In genomic region chr9:135702002-135702721, GRCh38 we compare ENCODE assay signal across 8 cellular contexts. TPM values are rescaled to one million over a fixed set of nuclear protein-coding genes. Genes with fewer than 3 reads are reported as not detected.
DNase-seq lines count a peak whose midpoint lies in the region; ATAC-seq and TF ChIP-seq lines count a peak whose summit lies in the region.

KCNT1 (plus strand) TSS chr9:135702185; CDS start chr9:135702259, 74 bp downstream.

- H3K36me3 ChIP-seq in PC-9 (ENCODE audit: low read depth) (no peaks in the 10 kb centered on the region), prostate gland (no peaks in the 10 kb centered on the region)

- CTCF ChIA-PET in PC-9 (lab: Charles Lee): no interaction called here

- H3K4me3 ChIP-seq in AG09309 (ENCODE audit: control insufficient read depth, low read depth, low read length): no peak within 1 kb of the TSS
- no peak within 1 kb of the TSS for H3K4me3 ChIP-seq in PC-9
- peak within 1 kb of the TSS in 1 of 2 donors; percentile 16 for H3K4me3 ChIP-seq in prostate gland

- no peak within 1 kb of the TSS for H3K4me2 ChIP-seq in PC-9

- no peak within 1 kb of the TSS for H2AFZ ChIP-seq in PC-9

- TF ChIP-seq CTCF in AG09309 (IDR thresholded peaks at IDR 0.05; ENCODE audit: control insufficient read depth, insufficient read depth, low read depth, low read length, missing control alignments) (peak; percentile 49), GM13977 (IDR thresholded peaks at IDR 0.05; ENCODE audit: extremely low read depth, insufficient read depth, missing control alignments) (peak; percentile 90), PC-9 (conservative IDR thresholded peaks at IDR 0.05) (peak; percentile 71), prostate gland (IDR thresholded peaks at IDR 0.05) (peak; percentile 72 to 94 (median 86))

- 8% methylated on average over 59 of the region's 63 CpGs for WGBS in prostate gland

- no peak for TF ChIP-seq POLR2A in prostate gland (IDR thresholded peaks at IDR 0.05)

- in situ Hi-C loops in GM13977 (cut with MboI; ENCODE audit: low pct_unique_long_range_greater_than_20kb, low sequenced_read_pairs, unreplicated experiment): no loop called here

- intact Hi-C loops in PC-9 (cut with micrococcal nuclease; ENCODE audit: unreplicated experiment): no loop called here
- intact Hi-C loops in prostate gland (cut with DNase I): no loop called here

- no peaks in the 10 kb centered on the region for H4K20me1 ChIP-seq in PC-9 (ENCODE audit: insufficient read depth)

- H3K9me3 ChIP-seq in PC-9 (ENCODE audit: insufficient read depth, low read depth) (no peaks in the 10 kb centered on the region), prostate gland (no peaks in the 10 kb centered on the region)

- DNase-seq in AG09309 (ENCODE audit: low read depth) (no peak), GM13977 (ENCODE audit: low spot score) (peak; percentile 96), PC-9 (peak in 1 of 2 experiments; percentile 58), globus pallidus (ENCODE audit: low spot score) (peak; percentile 5), prostate gland (ENCODE audit: low spot score) (peak; percentile 10), MV-4-11 (lab: John Stamatoyannopoulos, UW) (no peak)
- peak; percentile 85 for DNase-seq in activated effector memory CD4-positive, alpha-beta T cell treated with anti-CD3 and anti-CD28 coated beads, Interleukin-2, amount 50 U/mL, for 16 hours

- no peak for ATAC-seq in GM19467 (IDR thresholded peaks at IDR 0.05; ENCODE audit: unreplicated experiment)

- H3K27me3 ChIP-seq in PC-9 (ENCODE audit: insufficient read depth, low read depth): peaks cover 85% of the 10 kb centered on the region
- peaks cover 13% of the 10 kb centered on the region for H3K27me3 ChIP-seq in prostate gland (replicated peaks; ENCODE audit: insufficient read depth)

- H3K79me2 ChIP-seq in PC-9 (ENCODE audit: low read depth): no peaks in the 10 kb centered on the region

- POLR2A ChIA-PET in PC-9 (lab: Charles Lee; ENCODE audit: unreplicated experiment): no interaction called here

- H3K9me2 ChIP-seq in PC-9 (ENCODE audit: insufficient read depth): no peaks in the 10 kb centered on the region

- H3K4me1 ChIP-seq in PC-9 (replicated peaks; ENCODE audit: insufficient read depth) (no peaks in the 10 kb centered on the region), prostate gland (replicated peaks) (peaks cover 4% of the 10 kb centered on the region)

- H3K27ac ChIP-seq in PC-9 (no peak within 1 kb of the TSS), prostate gland (no peak within 1 kb of the TSS)

- BruUV-seq in PC-9 (replicated peaks; lab: Mats Ljungman, UMichigan): no TSS peak

- no peaks in the 10 kb centered on the region for H3F3A ChIP-seq in PC-9 (ENCODE audit: insufficient read depth, low read depth)

RNA-seq across cellular contexts. Expression of gene KCNT1, which starts in this region (rescaled TPM):
- total RNA-seq in PC-9 (2021) (not detected in 2 replicates), prostate gland (1 to 10 TPM in 1 of 2 donors, under 1 TPM in 1; 0.09 to 3.0 TPM)

Comparison
In these comparisons a context has a peak if more than half of its experiments do, and no peak if none do; other contexts are left out.
1. DNase-seq: peak in GM13977 (single experiment), activated effector memory CD4-positive, alpha-beta T cell treated with anti-CD3 and anti-CD28 coated beads, Interleukin-2, amount 50 U/mL, for 16 hours (single experiment), globus pallidus (single experiment) and prostate gland (single experiment); none in AG09309 (single experiment) and MV-4-11 (single experiment).
2. Peak in every context shown above with its lines, with median percentiles within 50 percentile points of each other: CTCF ChIP-seq.